1 cellular context compared by ENCODE assay signal in genomic region chr4:110138546-110138945, GRCh38.
TF ChIP-seq lines count a peak whose summit lies in the region.

No MANE protein-coding gene starts in this region.

TF ChIP-seq in K562, 482 proteins besides CTCF, POLR2A, EP300 and RAD21 (continued from another document):
- TF ChIP-seq STAT6 (CRISPR knock-in tag; IDR thresholded peaks at IDR 0.05): no peak
